ENCODE assay signal across 29 cellular contexts in the genomic region with DNA sequence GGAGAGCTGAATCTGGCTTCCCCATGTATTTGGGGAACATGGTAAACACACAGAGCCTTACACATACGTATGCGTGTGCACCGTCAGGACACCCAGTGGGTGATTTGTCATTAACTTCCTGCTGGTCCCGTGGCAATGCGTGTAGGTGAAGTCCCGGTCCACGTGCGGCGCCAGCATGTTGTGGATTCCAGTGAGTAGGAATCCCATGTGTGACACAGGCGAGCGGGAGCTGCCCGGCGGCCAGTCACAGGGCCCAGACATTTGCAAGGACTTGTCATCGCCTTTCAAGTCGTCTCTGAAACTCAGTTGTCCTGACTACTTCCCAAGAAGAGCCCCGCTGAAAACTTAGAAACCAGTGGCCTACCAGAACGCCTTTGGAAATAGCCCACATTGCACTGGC.
"Had no signal": no experiment of that assay in that cellular context is flagged by ENCODE, and none has a peak within 500 bp of the region (broad histone marks: within the 10 kb centered on the region; RNA-seq: fewer than 3 reads in every experiment).

No MANE protein-coding gene starts in this region.

- H3K27me3 ChIP-seq: adrenal gland, ascending aorta, gastrocnemius medialis, hepatocyte, sigmoid colon had no signal

- H3K27me3 Mint-ChIP-seq: activated CD4-positive, alpha-beta memory T cell treated with anti-CD3 and anti-CD28 coated beads, Interleukin-2, amount 10 ng/mL, durations not matched to agents 7 days and 5 days; activated CD4-positive, alpha-beta T cell treated with anti-CD3 and anti-CD28 coated beads, Interleukin-2, amount 10 ng/mL, durations not matched to agents 7 days and 5 days; activated CD8-positive, alpha-beta memory T cell treated with anti-CD3 and anti-CD28 coated beads, Interleukin-2, amount 10 ng/mL, durations not matched to agents 7 days and 5 days; activated naive CD8-positive, alpha-beta T cell treated with anti-CD3 and anti-CD28 coated beads for 36 hours; naive B cell; T-helper 17 cell had no signal

- H3K9ac ChIP-seq: parathyroid adenoma had no signal

- H2AFZ ChIP-seq: hepatocyte, parathyroid adenoma had no signal

- H3K9me3 ChIP-seq: adrenal gland, ascending aorta, gastrocnemius medialis, psoas muscle, sigmoid colon, thoracic aorta had no signal

- H3K4me3 ChIP-seq: adrenal gland, ascending aorta, gastrocnemius medialis, hepatocyte, psoas muscle, sigmoid colon, thoracic aorta had no signal

- H3K79me2 ChIP-seq: hepatocyte had no signal

- H3K36me3 Mint-ChIP-seq: naive B cell had no signal

- H3K36me3 ChIP-seq: ascending aorta, thoracic aorta had no signal

- DNase-seq: activated CD4-positive, alpha-beta memory T cell treated with anti-CD3 and anti-CD28 coated beads, Interleukin-2, amount 10 ng/mL, durations not matched to agents 7 days and 5 days; activated CD4-positive, alpha-beta T cell treated with anti-CD3 and anti-CD28 coated beads, Interleukin-2, amount 10 ng/mL, durations not matched to agents 7 days and 5 days; activated CD4-positive, CD25-positive, alpha-beta regulatory T cell treated with anti-CD3 and anti-CD28 coated beads, Interleukin-2, amount 50 U/mL, for 72 hours; activated CD8-positive, alpha-beta memory T cell treated with anti-CD3 and anti-CD28 coated beads, Interleukin-2, amount 10 ng/mL, durations not matched to agents 7 days and 5 days; activated effector memory CD4-positive, alpha-beta T cell treated with anti-CD3 and anti-CD28 coated beads, Interleukin-2, amount 50 U/mL, for 16 hours; activated naive CD4-positive, alpha-beta T cell treated with anti-CD3 and anti-CD28 coated beads for 36 hours; activated naive CD8-positive, alpha-beta T cell treated with anti-CD3 and anti-CD28 coated beads for 36 hours; central memory CD4-positive, alpha-beta T cell; effector CD8-positive, alpha-beta T cell; gastrocnemius medialis; glutamatergic neuron; left cardiac atrium; mammary epithelial cell; naive B cell; psoas muscle; sigmoid colon; small intestine; stimulated activated CD4-positive, alpha-beta T cell treated with anti-CD3 and anti-CD28 coated beads, Interleukin-1b, Interleukin-23, amount 100 ng/mL, for 48 hours; stimulated activated naive CD4-positive, alpha-beta T cell; T-helper 17 cell; T1000; trophoblast cell had no signal

- H3K4me1 ChIP-seq: ascending aorta had no signal

- H3K27ac ChIP-seq: ascending aorta, hepatocyte, psoas muscle, thoracic aorta had no signal

- ATAC-seq: activated CD8-positive, alpha-beta memory T cell treated with anti-CD3 and anti-CD28 coated beads, Interleukin-2, amount 10 ng/mL, durations not matched to agents 7 days and 5 days; gastrocnemius medialis; left cardiac atrium; psoas muscle; SK-N-SH treated with all-trans-retinoic acid at 6 μM for 48 hours; T-helper 17 cell had no signal

- H3K4me2 ChIP-seq: hepatocyte had no signal

- H3K27ac Mint-ChIP-seq: activated CD4-positive, alpha-beta memory T cell treated with anti-CD3 and anti-CD28 coated beads, Interleukin-2, amount 10 ng/mL, durations not matched to agents 7 days and 5 days; activated CD4-positive, alpha-beta T cell treated with anti-CD3 and anti-CD28 coated beads, Interleukin-2, amount 10 ng/mL, durations not matched to agents 7 days and 5 days; activated CD8-positive, alpha-beta memory T cell treated with anti-CD3 and anti-CD28 coated beads, Interleukin-2, amount 10 ng/mL, durations not matched to agents 7 days and 5 days; activated naive CD4-positive, alpha-beta T cell treated with anti-CD3 and anti-CD28 coated beads for 36 hours; activated naive CD8-positive, alpha-beta T cell treated with anti-CD3 and anti-CD28 coated beads for 36 hours; T-helper 17 cell had no signal

- H3K4me3 Mint-ChIP-seq: activated CD4-positive, alpha-beta memory T cell treated with anti-CD3 and anti-CD28 coated beads, Interleukin-2, amount 10 ng/mL, durations not matched to agents 7 days and 5 days; activated CD4-positive, alpha-beta T cell treated with anti-CD3 and anti-CD28 coated beads, Interleukin-2, amount 10 ng/mL, durations not matched to agents 7 days and 5 days; activated CD8-positive, alpha-beta memory T cell treated with anti-CD3 and anti-CD28 coated beads, Interleukin-2, amount 10 ng/mL, durations not matched to agents 7 days and 5 days; activated naive CD4-positive, alpha-beta T cell treated with anti-CD3 and anti-CD28 coated beads for 36 hours; activated naive CD8-positive, alpha-beta T cell treated with anti-CD3 and anti-CD28 coated beads for 36 hours; mesothelial cell of epicardium; naive B cell; T-helper 17 cell had no signal

- H3K9me3 Mint-ChIP-seq: activated CD4-positive, alpha-beta memory T cell treated with anti-CD3 and anti-CD28 coated beads, Interleukin-2, amount 10 ng/mL, durations not matched to agents 7 days and 5 days; activated CD4-positive, alpha-beta T cell treated with anti-CD3 and anti-CD28 coated beads, Interleukin-2, amount 10 ng/mL, durations not matched to agents 7 days and 5 days; activated naive CD4-positive, alpha-beta T cell treated with anti-CD3 and anti-CD28 coated beads for 36 hours; activated naive CD8-positive, alpha-beta T cell treated with anti-CD3 and anti-CD28 coated beads for 36 hours; mesothelial cell of epicardium; naive B cell had no signal
